In the genomic region with DNA sequence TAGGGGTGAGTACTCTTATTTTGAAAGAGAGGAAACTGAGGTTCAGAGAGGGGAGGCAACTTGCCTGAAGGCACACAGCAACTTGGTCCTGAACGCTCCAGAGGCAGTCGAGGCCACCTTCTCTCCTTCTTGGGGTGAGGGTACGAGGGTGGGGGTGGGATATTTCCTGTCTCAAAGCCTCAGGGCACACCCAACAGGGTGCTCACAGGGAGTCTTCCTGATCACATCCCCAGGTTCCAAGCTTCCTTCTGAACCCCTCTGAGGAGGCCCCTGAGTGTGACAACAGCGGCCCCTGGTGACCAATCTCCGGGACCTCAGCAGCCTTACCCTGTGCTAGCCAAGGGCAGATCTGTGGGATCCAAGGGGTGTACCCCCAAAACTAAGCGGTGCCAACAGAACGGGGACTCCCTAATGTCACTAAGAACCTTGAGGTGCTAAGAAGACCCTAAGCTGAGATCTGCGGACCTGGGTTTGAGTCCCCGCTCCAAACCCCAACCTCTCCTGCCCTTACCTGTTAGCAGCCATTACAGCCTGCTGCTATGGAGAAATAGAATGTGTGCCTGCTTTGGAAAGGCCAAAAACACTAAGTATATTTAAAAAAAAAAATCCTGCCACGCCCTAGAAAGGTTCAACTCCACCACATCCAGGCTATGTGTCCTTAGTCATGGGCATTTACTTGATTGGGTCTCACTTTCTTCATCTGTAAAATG, we compare ENCODE assay signal across 8 cellular contexts. TPM values are rescaled to one million over a fixed set of nuclear protein-coding genes. Genes with fewer than 3 reads are reported as not detected.
A peak's percentile ranks its signal among the peaks of the same experiment; 100 is the strongest.
DNase-seq lines count a peak whose midpoint lies in the region; ATAC-seq and TF ChIP-seq lines count a peak whose summit lies in the region.

No MANE protein-coding gene starts in this region.

- TF ChIP-seq RAD21 in liver (IDR thresholded peaks at IDR 0.05), result peak; percentile 95 to 98

- no peaks in the 10 kb centered on the region for H3K27me3 ChIP-seq in A673 (replicated peaks; ENCODE audit: insufficient read depth, low read depth, low read length, poor library complexity)
- H3K27me3 ChIP-seq in liver (ENCODE audit: control insufficient read depth in 4 of 4, insufficient read depth in 4 of 4, low read length in 3 of 4), result no peaks in the 10 kb centered on the region

- in situ Hi-C loops in GM13977 (cut with MboI; ENCODE audit: low pct_unique_long_range_greater_than_20kb, low sequenced_read_pairs, unreplicated experiment), result loop anchor here (10.0 kb wide), 2 partner anchors 261 to 341 kb away; no protein-coding TSS in a partner anchor

- peaks cover 2% of the 10 kb centered on the region for H3K27me3 Mint-ChIP-seq in activated CD4-positive, alpha-beta T cell treated with anti-CD3 and anti-CD28 coated beads for 36 hours

- H3K9me3 Mint-ChIP-seq in activated CD4-positive, alpha-beta T cell treated with anti-CD3 and anti-CD28 coated beads for 36 hours (ENCODE audit: low read depth), result no peaks in the 10 kb centered on the region

- no peaks in the 10 kb centered on the region for H3K36me3 Mint-ChIP-seq in activated CD4-positive, alpha-beta T cell treated with anti-CD3 and anti-CD28 coated beads for 36 hours (ENCODE audit: low read depth)

- ATAC-seq in activated CD4-positive, alpha-beta T cell treated with anti-CD3 and anti-CD28 coated beads for 36 hours, result peak; percentile 78
- ATAC-seq in GM18858 (IDR thresholded peaks at IDR 0.05; ENCODE audit: unreplicated experiment), result no peak

- H3K36me3 ChIP-seq in A673 (ENCODE audit: insufficient read depth, low read length, poor library complexity, severe bottlenecking), result no peaks in the 10 kb centered on the region
- no peaks in the 10 kb centered on the region for H3K36me3 ChIP-seq in liver (ENCODE audit: control insufficient read depth in 4 of 4, insufficient read depth in 3 of 4, low read depth in 1 of 4, low read length in 3 of 4)

- DNase-seq in A673 (ENCODE audit: low spot score) (peak; percentile 88), GM13977 (ENCODE audit: low spot score) (peak; percentile 82), NCI-H2196 (lab: John Stamatoyannopoulos, UW; ENCODE audit: unreplicated experiment) (peak; percentile 75), choroid plexus epithelial cell (ENCODE audit: low read depth) (peak; percentile 77)
- DNase-seq in activated CD4-positive, alpha-beta T cell treated with anti-CD3 and anti-CD28 coated beads for 36 hours, result peak; percentile 87
- DNase-seq in stimulated activated CD4-positive, alpha-beta T cell treated with anti-CD3 and anti-CD28 coated beads, Interleukin-4, amount 100 ng/mL, for 48 hours (ENCODE audit: low read depth in 2 of 2), result peak; percentile 64 to 72

- POLR2A ChIA-PET in A673 (lab: Charles Lee; ENCODE audit: low non-redundant PET), result no interaction called here
- POLR2A ChIA-PET in activated CD4-positive, alpha-beta T cell treated with anti-CD3 and anti-CD28 coated beads for 36 hours (lab: Charles Lee), result no interaction called here

- intact Hi-C loops in A673 (cut with micrococcal nuclease; ENCODE audit: unreplicated experiment), result loop anchor here (1.0 to 5.0 kb wide), 4 partner anchors 178 to 513 kb away; no protein-coding TSS in a partner anchor
- intact Hi-C loops in activated CD4-positive, alpha-beta T cell treated with anti-CD3 and anti-CD28 coated beads for 36 hours (cut with DNase I, micrococcal nuclease), result loop anchor here (1.0 to 2.0 kb wide), 5 partner anchors 178 to 347 kb away; no protein-coding TSS in a partner anchor

- CTCF ChIA-PET in A673 (lab: Charles Lee), result interaction anchor here (0.6 to 2.8 kb wide), 12 partner anchors 14 to 348 kb away, joined by 3 to 44 read pairs (median 4); a partner anchor contains a TSS
- CTCF ChIA-PET in activated CD4-positive, alpha-beta T cell treated with anti-CD3 and anti-CD28 coated beads for 36 hours (lab: Charles Lee), result interaction anchor here (0.5 to 6.6 kb wide), 16 partner anchors 27 to 476 kb away, joined by 3 to 58 read pairs (median 4); no protein-coding TSS in a partner anchor

- H3K4me1 ChIP-seq in A673 (ENCODE audit: insufficient read depth, low read length, poor library complexity, severe bottlenecking) (no peaks in the 10 kb centered on the region), liver (ENCODE audit: control insufficient read depth in 4 of 4, insufficient read depth in 4 of 4, low read length in 3 of 4) (peaks cover 0 to 19% (median 16%) of the 10 kb centered on the region in 4 donors)

- H3K4me3 ChIP-seq in A673 (ENCODE audit: low read depth, low read length, poor library complexity, severe bottlenecking) (no peak overlapping the region), choroid plexus epithelial cell (ENCODE audit: low read depth, low read length) (no peak overlapping the region), liver (ENCODE audit: low read depth in 1 of 3, low read length in 3 of 3) (no peak overlapping the region)

- H3K27ac Mint-ChIP-seq in activated CD4-positive, alpha-beta T cell treated with anti-CD3 and anti-CD28 coated beads for 36 hours, result no peak overlapping the region

- 23% methylated on average over 10 of the region's 10 CpGs for WGBS in liver

- no TSS peak for BruUV-seq in A673 (replicated peaks; lab: Mats Ljungman, UMichigan)

- H3K27ac ChIP-seq in A673 (ENCODE audit: low read depth, low read length, poor library complexity, severe bottlenecking) (no peak overlapping the region), liver (ENCODE audit: low read depth in 1 of 2, low read length in 2 of 2) (no peak overlapping the region)

- no peak overlapping the region for H3K9ac ChIP-seq in liver (ENCODE audit: low read depth in 1 of 2, low read length in 2 of 2)

- H3K9me3 ChIP-seq in A673 (ENCODE audit: low read depth, low read length, poor library complexity, severe bottlenecking), result no peaks in the 10 kb centered on the region
- H3K9me3 ChIP-seq in liver (ENCODE audit: control insufficient read depth in 4 of 4, low read length in 3 of 4), result no peaks in the 10 kb centered on the region

- peaks cover 7% of the 10 kb centered on the region for H3K4me1 Mint-ChIP-seq in activated CD4-positive, alpha-beta T cell treated with anti-CD3 and anti-CD28 coated beads for 36 hours

- no peak overlapping the region for H3K4me3 Mint-ChIP-seq in activated CD4-positive, alpha-beta T cell treated with anti-CD3 and anti-CD28 coated beads for 36 hours

- peak; percentile 92 for TF ChIP-seq CTCF in A673 (conservative IDR thresholded peaks at IDR 0.05; ENCODE audit: low read depth, low read length)
- TF ChIP-seq CTCF in GM13977 (IDR thresholded peaks at IDR 0.05; ENCODE audit: extremely low read depth, insufficient read depth, missing control alignments), result peak; percentile 90
- TF ChIP-seq CTCF in choroid plexus epithelial cell (conservative IDR thresholded peaks at IDR 0.05; ENCODE audit: low read depth, low read length), result peak; percentile 97
- peak; percentile 89 for TF ChIP-seq CTCF in liver (IDR thresholded peaks at IDR 0.05; ENCODE audit: low read depth, low read length, missing input control)

TF ChIP-seq in liver, 16 proteins besides CTCF, POLR2A, EP300 and RAD21:
- TF ChIP-seq, protein P1, sequence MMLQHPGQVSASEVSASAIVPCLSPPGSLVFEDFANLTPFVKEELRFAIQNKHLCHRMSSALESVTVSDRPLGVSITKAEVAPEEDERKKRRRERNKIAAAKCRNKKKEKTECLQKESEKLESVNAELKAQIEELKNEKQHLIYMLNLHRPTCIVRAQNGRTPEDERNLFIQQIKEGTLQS (IDR thresholded peaks at IDR 0.05), result no peak
- TF ChIP-seq NR2F2 (IDR thresholded peaks at IDR 0.05) (no peak), HNF4A (conservative IDR thresholded peaks at IDR 0.05) (no peak), TAF1 (conservative IDR thresholded peaks at IDR 0.05) (no peak), RXRA (IDR thresholded peaks at IDR 0.05) (no peak), GABPA (IDR thresholded peaks at IDR 0.05 in 1 of 2, conservative IDR thresholded peaks at IDR 0.05 in 1 of 2) (no peak), YY1 (IDR thresholded peaks at IDR 0.05) (no peak), SP1 (IDR thresholded peaks at IDR 0.05) (no peak)
- TF ChIP-seq, protein P2, sequence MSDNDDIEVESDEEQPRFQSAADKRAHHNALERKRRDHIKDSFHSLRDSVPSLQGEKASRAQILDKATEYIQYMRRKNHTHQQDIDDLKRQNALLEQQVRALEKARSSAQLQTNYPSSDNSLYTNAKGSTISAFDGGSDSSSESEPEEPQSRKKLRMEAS (IDR thresholded peaks at IDR 0.05), result no peak
- TF ChIP-seq, protein P3, sequence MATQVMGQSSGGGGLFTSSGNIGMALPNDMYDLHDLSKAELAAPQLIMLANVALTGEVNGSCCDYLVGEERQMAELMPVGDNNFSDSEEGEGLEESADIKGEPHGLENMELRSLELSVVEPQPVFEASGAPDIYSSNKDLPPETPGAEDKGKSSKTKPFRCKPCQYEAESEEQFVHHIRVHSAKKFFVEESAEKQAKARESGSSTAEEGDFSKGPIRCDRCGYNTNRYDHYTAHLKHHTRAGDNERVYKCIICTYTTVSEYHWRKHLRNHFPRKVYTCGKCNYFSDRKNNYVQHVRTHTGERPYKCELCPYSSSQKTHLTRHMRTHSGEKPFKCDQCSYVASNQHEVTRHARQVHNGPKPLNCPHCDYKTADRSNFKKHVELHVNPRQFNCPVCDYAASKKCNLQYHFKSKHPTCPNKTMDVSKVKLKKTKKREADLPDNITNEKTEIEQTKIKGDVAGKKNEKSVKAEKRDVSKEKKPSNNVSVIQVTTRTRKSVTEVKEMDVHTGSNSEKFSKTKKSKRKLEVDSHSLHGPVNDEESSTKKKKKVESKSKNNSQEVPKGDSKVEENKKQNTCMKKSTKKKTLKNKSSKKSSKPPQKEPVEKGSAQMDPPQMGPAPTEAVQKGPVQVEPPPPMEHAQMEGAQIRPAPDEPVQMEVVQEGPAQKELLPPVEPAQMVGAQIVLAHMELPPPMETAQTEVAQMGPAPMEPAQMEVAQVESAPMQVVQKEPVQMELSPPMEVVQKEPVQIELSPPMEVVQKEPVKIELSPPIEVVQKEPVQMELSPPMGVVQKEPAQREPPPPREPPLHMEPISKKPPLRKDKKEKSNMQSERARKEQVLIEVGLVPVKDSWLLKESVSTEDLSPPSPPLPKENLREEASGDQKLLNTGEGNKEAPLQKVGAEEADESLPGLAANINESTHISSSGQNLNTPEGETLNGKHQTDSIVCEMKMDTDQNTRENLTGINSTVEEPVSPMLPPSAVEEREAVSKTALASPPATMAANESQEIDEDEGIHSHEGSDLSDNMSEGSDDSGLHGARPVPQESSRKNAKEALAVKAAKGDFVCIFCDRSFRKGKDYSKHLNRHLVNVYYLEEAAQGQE (IDR thresholded peaks at IDR 0.05), result no peak

RNA-seq across cellular contexts. Expression of a gene that starts 57.9 kb away (rescaled TPM):
- total RNA-seq in A673 (2021) (0.11 and 0.33 TPM in 2 replicates), liver (1 to 10 TPM; 1.3 to 9.6 TPM)
- total RNA-seq in activated CD4-positive, alpha-beta T cell treated with anti-CD3 and anti-CD28 coated beads for 36 hours, result not detected
- 1 to 10 TPM; 2.9 to 4.9 TPM for polyA plus RNA-seq in liver
